2 cellular contexts compared by ENCODE assay signal in genomic region chr14:104747876-104748275, GRCh38.
TF ChIP-seq lines count a peak whose summit lies in the region.

No MANE protein-coding gene starts in this region.

TF ChIP-seq in IMR-90, 13 proteins besides CTCF, POLR2A, EP300 and RAD21:
- TF ChIP-seq, protein P1, sequence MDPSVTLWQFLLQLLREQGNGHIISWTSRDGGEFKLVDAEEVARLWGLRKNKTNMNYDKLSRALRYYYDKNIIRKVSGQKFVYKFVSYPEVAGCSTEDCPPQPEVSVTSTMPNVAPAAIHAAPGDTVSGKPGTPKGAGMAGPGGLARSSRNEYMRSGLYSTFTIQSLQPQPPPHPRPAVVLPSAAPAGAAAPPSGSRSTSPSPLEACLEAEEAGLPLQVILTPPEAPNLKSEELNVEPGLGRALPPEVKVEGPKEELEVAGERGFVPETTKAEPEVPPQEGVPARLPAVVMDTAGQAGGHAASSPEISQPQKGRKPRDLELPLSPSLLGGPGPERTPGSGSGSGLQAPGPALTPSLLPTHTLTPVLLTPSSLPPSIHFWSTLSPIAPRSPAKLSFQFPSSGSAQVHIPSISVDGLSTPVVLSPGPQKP (IDR thresholded peaks at IDR 0.05; ENCODE audit: borderline replicate concordance, low read depth, low read length), result no peak
- TF ChIP-seq USF2 (IDR thresholded peaks at IDR 0.05; ENCODE audit: low read depth, low read length) (no peak), BHLHE40 (IDR thresholded peaks at IDR 0.05; ENCODE audit: low read depth, low read length) (no peak), MXI1 (IDR thresholded peaks at IDR 0.05; ENCODE audit: borderline replicate concordance, low read depth, low read length) (no peak), CEBPB (IDR thresholded peaks at IDR 0.05; ENCODE audit: low read depth, low read length) (no peak), MAZ (IDR thresholded peaks at IDR 0.05; ENCODE audit: borderline replicate concordance, low read depth, low read length) (no peak), NFE2L2 (IDR thresholded peaks at IDR 0.05; ENCODE audit: low read depth, low read length) (no peak), SMC3 (IDR thresholded peaks at IDR 0.05; ENCODE audit: low read depth, low read length) (no peak), CHD1 (IDR thresholded peaks at IDR 0.05; ENCODE audit: low read depth, low read length) (no peak), RCOR1 (IDR thresholded peaks at IDR 0.05; ENCODE audit: insufficient replicate concordance, low read length) (no peak), MAFK (IDR thresholded peaks at IDR 0.05; ENCODE audit: low read depth, low read length) (no peak), FOS (IDR thresholded peaks at IDR 0.05; ENCODE audit: low read depth, low read length) (no peak), RFX5 (IDR thresholded peaks at IDR 0.05; ENCODE audit: low read depth, low read length) (no peak)

TF ChIP-seq in liver, 16 proteins besides CTCF, POLR2A, EP300 and RAD21:
- TF ChIP-seq HNF4A (conservative IDR thresholded peaks at IDR 0.05), result no peak
- TF ChIP-seq GABPA (IDR thresholded peaks at IDR 0.05 in 1 of 2, conservative IDR thresholded peaks at IDR 0.05 in 1 of 2), result no peak
- TF ChIP-seq, protein P2, sequence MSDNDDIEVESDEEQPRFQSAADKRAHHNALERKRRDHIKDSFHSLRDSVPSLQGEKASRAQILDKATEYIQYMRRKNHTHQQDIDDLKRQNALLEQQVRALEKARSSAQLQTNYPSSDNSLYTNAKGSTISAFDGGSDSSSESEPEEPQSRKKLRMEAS (IDR thresholded peaks at IDR 0.05), result no peak
- no peak for TF ChIP-seq FOXA2 (IDR thresholded peaks at IDR 0.05)
- no peak for TF ChIP-seq TAF1 (conservative IDR thresholded peaks at IDR 0.05)
- no peak for TF ChIP-seq JUND (IDR thresholded peaks at IDR 0.05)
- TF ChIP-seq RXRA (IDR thresholded peaks at IDR 0.05), result no peak
- TF ChIP-seq, protein P3, sequence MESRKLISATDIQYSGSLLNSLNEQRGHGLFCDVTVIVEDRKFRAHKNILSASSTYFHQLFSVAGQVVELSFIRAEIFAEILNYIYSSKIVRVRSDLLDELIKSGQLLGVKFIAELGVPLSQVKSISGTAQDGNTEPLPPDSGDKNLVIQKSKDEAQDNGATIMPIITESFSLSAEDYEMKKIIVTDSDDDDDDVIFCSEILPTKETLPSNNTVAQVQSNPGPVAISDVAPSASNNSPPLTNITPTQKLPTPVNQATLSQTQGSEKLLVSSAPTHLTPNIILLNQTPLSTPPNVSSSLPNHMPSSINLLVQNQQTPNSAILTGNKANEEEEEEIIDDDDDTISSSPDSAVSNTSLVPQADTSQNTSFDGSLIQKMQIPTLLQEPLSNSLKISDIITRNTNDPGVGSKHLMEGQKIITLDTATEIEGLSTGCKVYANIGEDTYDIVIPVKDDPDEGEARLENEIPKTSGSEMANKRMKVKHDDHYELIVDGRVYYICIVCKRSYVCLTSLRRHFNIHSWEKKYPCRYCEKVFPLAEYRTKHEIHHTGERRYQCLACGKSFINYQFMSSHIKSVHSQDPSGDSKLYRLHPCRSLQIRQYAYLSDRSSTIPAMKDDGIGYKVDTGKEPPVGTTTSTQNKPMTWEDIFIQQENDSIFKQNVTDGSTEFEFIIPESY (IDR thresholded peaks at IDR 0.05), result no peak
- TF ChIP-seq REST (IDR thresholded peaks at IDR 0.05), result no peak
- TF ChIP-seq, protein P4, sequence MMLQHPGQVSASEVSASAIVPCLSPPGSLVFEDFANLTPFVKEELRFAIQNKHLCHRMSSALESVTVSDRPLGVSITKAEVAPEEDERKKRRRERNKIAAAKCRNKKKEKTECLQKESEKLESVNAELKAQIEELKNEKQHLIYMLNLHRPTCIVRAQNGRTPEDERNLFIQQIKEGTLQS (IDR thresholded peaks at IDR 0.05), result no peak
- no peak for TF ChIP-seq SP1 (IDR thresholded peaks at IDR 0.05)
- TF ChIP-seq NR2F2 (IDR thresholded peaks at IDR 0.05), result no peak
- no peak for TF ChIP-seq YY1 (IDR thresholded peaks at IDR 0.05)
- no peak for TF ChIP-seq FOXA1 (IDR thresholded peaks at IDR 0.05)
